In genomic region chr7:3510101-3511020, GRCh38 we compare ENCODE assay signal across 15 cellular contexts.
DNase-seq lines count a peak whose midpoint lies in the region; ATAC-seq and TF ChIP-seq lines count a peak whose summit lies in the region.
"Had no signal": no experiment of that assay in that cellular context is flagged by ENCODE, and none has a peak within 500 bp of the region (broad histone marks: within the 10 kb centered on the region; RNA-seq: fewer than 3 reads in every experiment).

No MANE protein-coding gene starts in this region.

- no peaks in the 10 kb centered on the region for H3K36me3 Mint-ChIP-seq in T-helper 17 cell (ENCODE audit: low read depth)

- H3K27me3 ChIP-seq in WERI-Rb-1 (ENCODE audit: insufficient read depth, low read depth, severe bottlenecking) = no peaks in the 10 kb centered on the region
- H3K27me3 ChIP-seq: BE2C, esophagus squamous epithelium had no signal

- peak; percentile 57 for ATAC-seq in GM19328 (IDR thresholded peaks at IDR 0.05; ENCODE audit: unreplicated experiment)
- peak; percentile 86 for ATAC-seq in HG03565 (IDR thresholded peaks at IDR 0.05; ENCODE audit: unreplicated experiment)
- no peak for ATAC-seq in T-helper 17 cell
- ATAC-seq in left lobe of liver = no peak

- H3K9me3 ChIP-seq in T-helper 17 cell (ENCODE audit: control insufficient read depth, low read length, poor library complexity, severe bottlenecking) (no peaks in the 10 kb centered on the region), WERI-Rb-1 (ENCODE audit: severe bottlenecking) (no peaks in the 10 kb centered on the region)
- H3K9me3 ChIP-seq: BE2C had no signal

- H3K4me3 Mint-ChIP-seq in T-helper 17 cell = peak overlapping the region; percentile 28
- H3K4me3 Mint-ChIP-seq: activated CD4-positive, alpha-beta memory T cell treated with anti-CD3 and anti-CD28 coated beads, Interleukin-2, amount 10 ng/mL, durations not matched to agents 7 days and 5 days had no signal

- H3K27me3 Mint-ChIP-seq in T-helper 17 cell = peaks cover 40% of the 10 kb centered on the region

- H3K4me1 Mint-ChIP-seq in T-helper 17 cell = no peaks in the 10 kb centered on the region
- H3K4me1 Mint-ChIP-seq: activated CD4-positive, alpha-beta memory T cell treated with anti-CD3 and anti-CD28 coated beads, Interleukin-2, amount 10 ng/mL, durations not matched to agents 7 days and 5 days had no signal

- no peak for TF ChIP-seq CTCF in WERI-Rb-1 (IDR thresholded peaks at IDR 0.05; ENCODE audit: low read depth, low read length)

- H3K27ac Mint-ChIP-seq in T-helper 17 cell = no peak overlapping the region
- H3K27ac Mint-ChIP-seq: activated CD4-positive, alpha-beta memory T cell treated with anti-CD3 and anti-CD28 coated beads, Interleukin-2, amount 10 ng/mL, durations not matched to agents 7 days and 5 days had no signal

- H3K27ac ChIP-seq in WERI-Rb-1 = no peak overlapping the region
- H3K27ac ChIP-seq: esophagus squamous epithelium had no signal

- no peaks in the 10 kb centered on the region for H3K36me3 ChIP-seq in WERI-Rb-1
- H3K36me3 ChIP-seq: BE2C, esophagus squamous epithelium had no signal

- H3K4me3 ChIP-seq in WERI-Rb-1 (ENCODE audit: low read depth, low read length) = no peak overlapping the region
- H3K4me3 ChIP-seq: esophagus squamous epithelium had no signal

- DNase-seq in T-helper 17 cell = no peak
- peak; percentile 15 for DNase-seq in non-pigmented ciliary epithelial cell (ENCODE audit: low read depth)
- no peak for DNase-seq in left lobe of liver (ENCODE audit: low spot score)
- DNase-seq in KG1 (lab: John Stamatoyannopoulos, UW) = no peak
- no peak for DNase-seq in WERI-Rb-1
- no peak for DNase-seq in NCI-H2029 (lab: John Stamatoyannopoulos, UW)
- DNase-seq: activated CD4-positive, alpha-beta memory T cell treated with anti-CD3 and anti-CD28 coated beads, Interleukin-2, amount 10 ng/mL, durations not matched to agents 7 days and 5 days; anterior cingulate cortex; BE2C; esophagus squamous epithelium; NCI-H1694 treated with DMSO at 0.1 percent for 48 hours; SHP77 treated with DMSO at 0.1 percent for 48 hours; stimulated activated CD4-positive, alpha-beta T cell treated with anti-CD3 and anti-CD28 coated beads, Interleukin-12 subunit alpha, Interleukin-12 subunit beta, amount 100 ng/mL, for 4 hours had no signal

Comparison
In these comparisons a context has a peak if more than half of its experiments do, and no peak if none do; other contexts are left out.
1. ATAC-seq: peak in GM19328 (single experiment) and HG03565 (single experiment); none in T-helper 17 cell (single experiment) and left lobe of liver (single experiment).